32 cellular contexts compared by ENCODE assay signal in the genomic region with DNA sequence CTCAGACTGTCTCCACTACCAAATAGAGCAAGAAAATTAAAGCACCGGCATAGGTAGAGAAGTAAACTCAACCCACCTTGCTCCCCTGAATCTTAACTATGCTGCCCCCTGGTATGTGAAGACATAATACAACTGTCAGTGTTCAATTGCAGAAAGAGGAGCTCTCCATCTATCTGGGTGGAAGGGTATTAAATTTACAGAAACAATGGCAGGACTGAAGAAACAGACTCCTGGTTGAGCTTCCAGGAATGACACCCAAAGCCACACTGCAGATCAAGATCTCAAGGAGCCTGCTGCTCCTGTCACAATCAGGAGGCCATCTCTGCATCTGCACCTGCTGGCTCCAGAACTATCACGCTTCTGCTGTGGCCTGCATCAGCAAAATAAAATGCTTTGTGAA.
A peak's percentile ranks its signal among the peaks of the same experiment; 100 is the strongest.
DNase-seq lines count a peak whose midpoint lies in the region; ATAC-seq, FAIRE-seq and TF ChIP-seq lines count a peak whose summit lies in the region.
"Had no signal": no experiment of that assay in that cellular context is flagged by ENCODE, and none has a peak within 500 bp of the region (broad histone marks: within the 10 kb centered on the region; RNA-seq: fewer than 3 reads in every experiment).

No MANE protein-coding gene starts in this region.

- BruUV-seq in HepG2 (replicated peaks; lab: Mats Ljungman, UMichigan): no TSS peak

- no peak for DNase-seq in HepG2 (ENCODE audit: low spot score)
- DNase-seq in right lobe of liver: no peak
- DNase-seq in SJCRH30: peak; percentile 29 to 68
- no peak for DNase-seq in kidney
- DNase-seq in natural killer cell treated with Interleukin-12 subunit alpha and Interleukin-12 subunit beta and Interleukin-15 and Interleukin-18, amount 100 ng/mL, for 72 hours (ENCODE audit: low spot score): no peak
- DNase-seq in cortex of kidney (lab: John Stamatoyannopoulos, UW): no peak
- DNase-seq in DMS79 (lab: John Stamatoyannopoulos, UW): no peak
- DNase-seq: activated T-cell treated with anti-CD3 and anti-CD28 coated beads, Interleukin-2, amount 50 U/mL, for 72 hours; colonic mucosa; effector memory CD4-positive, alpha-beta T cell; erythroblast; glutamatergic neuron; left lung; NCI-H1092; NCI-H1930; NCI-H446; NCI-H82; stimulated activated CD4-positive, alpha-beta T cell treated with anti-CD3 and anti-CD28 coated beads, Interleukin-12 subunit alpha, Interleukin-12 subunit beta, amount 100 ng/mL, for 4 hours; stimulated activated CD4-positive, alpha-beta T cell treated with anti-CD3 and anti-CD28 coated beads, Interleukin-2, amount 100 ng/mL, for 48 hours; stomach; thyroid gland had no signal

- in situ Hi-C loops in HepG2 (cut with HindIII; ENCODE audit: extremely low pct_ligation_motif_present, low pct_unique_long_range_greater_than_20kb): no loop called here

- H3K79me2 ChIP-seq in HepG2 (ENCODE audit: insufficient read depth, low read length): no peaks in the 10 kb centered on the region

- FAIRE-seq in HepG2 (lab: Jason Lieb, UNC): no peak
- no peak for FAIRE-seq in kidney (lab: Jason Lieb, UNC)
- FAIRE-seq: G401.6, TTC549 had no signal

- TF ChIP-seq EP300 in HepG2 (IDR thresholded peaks at IDR 0.05; ENCODE audit: low read depth in 2 of 2, low read length in 2 of 2): no peak
- TF ChIP-seq EP300 in HepG2 (CRISPR knock-in tag; IDR thresholded peaks at IDR 0.05; ENCODE audit: borderline replicate concordance): no peak

- CTCF ChIA-PET in HepG2 (lab: Yijun Ruan, JAX; ENCODE audit: low intra/inter-chr PET ratio, low total read pairs): no interaction called here

- H3K27ac ChIP-seq in HepG2 (ENCODE audit: extremely low read length, insufficient read depth, low read length): no peak overlapping the region
- H3K27ac ChIP-seq in right lobe of liver: no peak overlapping the region
- no peak overlapping the region for H3K27ac ChIP-seq in SJCRH30
- H3K27ac ChIP-seq in kidney (ENCODE audit: low read depth in 2 of 2, low read length in 2 of 2): peak overlapping the region in 1 of 2 donors; percentile 49
- H3K27ac ChIP-seq: ascending aorta; BLaER1 treated with 17β-estradiol and CSF1 and Interleukin-3, amounts not matched to agents 10 nM and 100 nM; cardiac muscle cell; colonic mucosa; left lung; SK-N-MC; stomach; thyroid gland had no signal

- H2AFZ ChIP-seq in HepG2 (ENCODE audit: low read length): no peak overlapping the region

- H4K20me1 ChIP-seq in HepG2 (ENCODE audit: insufficient read depth, low read length): no peaks in the 10 kb centered on the region
- H4K20me1 ChIP-seq: BLaER1 treated with 17β-estradiol and CSF1 and Interleukin-3, amounts not matched to agents 10 nM and 100 nM had no signal

- ATAC-seq in HepG2 (no peak), right lobe of liver (no peak)
- no peak for ATAC-seq in natural killer cell treated with Interleukin-12 subunit alpha and Interleukin-12 subunit beta and Interleukin-15 and Interleukin-18, amount 100 ng/mL, for 72 hours
- ATAC-seq: activated T-cell treated with anti-CD3 and anti-CD28 coated beads, Interleukin-2, amount 50 U/mL, for 72 hours; left lung; sciatic nerve had no signal

- H3K36me3 ChIP-seq in HepG2 (replicated peaks in 1 of 2; ENCODE audit: control insufficient read depth in 1 of 2, insufficient read depth in 2 of 2, low read length in 2 of 2): no peaks in the 10 kb centered on the region
- H3K36me3 ChIP-seq in right lobe of liver: no peaks in the 10 kb centered on the region
- H3K36me3 ChIP-seq in SJCRH30: no peaks in the 10 kb centered on the region
- no peaks in the 10 kb centered on the region for H3K36me3 ChIP-seq in kidney (ENCODE audit: control insufficient read depth in 1 of 2, insufficient read depth in 2 of 2, low read length in 2 of 2)
- H3K36me3 ChIP-seq: ascending aorta; BLaER1 treated with 17β-estradiol and CSF1 and Interleukin-3, amounts not matched to agents 10 nM and 100 nM; cardiac muscle cell; colonic mucosa; left lung; stomach; thyroid gland had no signal

- H3K9me3 ChIP-seq in HepG2 (ENCODE audit: low read length) (no peaks in the 10 kb centered on the region), right lobe of liver (no peaks in the 10 kb centered on the region), SJCRH30 (replicated peaks) (no peaks in the 10 kb centered on the region), kidney (ENCODE audit: control insufficient read depth in 1 of 2, low read length in 2 of 2) (no peaks in the 10 kb centered on the region)
- H3K9me3 ChIP-seq: ascending aorta; BLaER1 treated with 17β-estradiol and CSF1 and Interleukin-3, amounts not matched to agents 10 nM and 100 nM; colonic mucosa; left lung; stomach; thyroid gland had no signal

- H3K27me3 Mint-ChIP-seq in natural killer cell treated with Interleukin-12 subunit alpha and Interleukin-12 subunit beta and Interleukin-15 and Interleukin-18, amount 100 ng/mL, for 72 hours: peaks cover 16 to 25% of the 10 kb centered on the region in 2 donors

- no peaks in the 10 kb centered on the region for H3K4me1 Mint-ChIP-seq in natural killer cell treated with Interleukin-12 subunit alpha and Interleukin-12 subunit beta and Interleukin-15 and Interleukin-18, amount 100 ng/mL, for 72 hours (ENCODE audit: low read depth in 2 of 2)
- H3K4me1 Mint-ChIP-seq: IgD-negative memory B cell, memory B cell had no signal

- TF ChIP-seq CTCF in HepG2 (CRISPR knock-in tag; IDR thresholded peaks at IDR 0.05) (peak; percentile 22; the same call in 1 of the 2 replicates), right lobe of liver (IDR thresholded peaks at IDR 0.05) (no peak), kidney (IDR thresholded peaks at IDR 0.05; ENCODE audit: borderline replicate concordance, extremely low read depth, insufficient read depth) (no peak)

- WGBS in HepG2 (ENCODE audit: low lambda C conversion rate): 91% methylated on average over 2 of the region's 2 CpGs
- WGBS in right lobe of liver (ENCODE audit: insufficient coverage, low coverage, low lambda C conversion rate, missing lambda C conversion rate): 94% methylated on average over 2 of the region's 2 CpGs

- intact Hi-C loops in HepG2 (cut with micrococcal nuclease; ENCODE audit: unreplicated experiment): loop anchor here (10.0 kb wide), 1 partner anchor 51 kb away; no protein-coding TSS in a partner anchor
- intact Hi-C loops in right lobe of liver (cut with DNase I): no loop called here
- intact Hi-C loops in kidney (cut with DNase I): no loop called here

- no peak for TF ChIP-seq POLR2A in HepG2 (IDR thresholded peaks at IDR 0.05; ENCODE audit: insufficient read depth in 1 of 2, low read depth in 2 of 2, low read length in 2 of 2)
- no peak for TF ChIP-seq POLR2A in right lobe of liver (IDR thresholded peaks at IDR 0.05)

- H3K4me2 ChIP-seq in HepG2 (ENCODE audit: low read depth, low read length): no peak overlapping the region

- H3K9ac ChIP-seq in HepG2 (ENCODE audit: insufficient read depth, low read depth, low read length) (no peak overlapping the region), kidney (ENCODE audit: low read length in 2 of 2) (no peak overlapping the region)
- H3K9ac ChIP-seq: BLaER1 treated with 17β-estradiol and CSF1 and Interleukin-3, amounts not matched to agents 10 nM and 100 nM had no signal

- H3K4me1 ChIP-seq in HepG2 (ENCODE audit: insufficient read depth, low read length): peaks cover 75% of the 10 kb centered on the region
- H3K4me1 ChIP-seq in right lobe of liver: peaks cover 0 to 4% (median 0%) of the 10 kb centered on the region in 4 donors
- H3K4me1 ChIP-seq in SJCRH30: peaks cover 21% of the 10 kb centered on the region
- peaks cover 17 to 37% of the 10 kb centered on the region in 2 donors for H3K4me1 ChIP-seq in kidney (ENCODE audit: control insufficient read depth in 1 of 2, insufficient read depth in 1 of 2, low read depth in 1 of 2, low read length in 2 of 2)
- H3K4me1 ChIP-seq: ascending aorta, colonic mucosa, left lung had no signal

- no peak overlapping the region for H3K4me3 Mint-ChIP-seq in natural killer cell treated with Interleukin-12 subunit alpha and Interleukin-12 subunit beta and Interleukin-15 and Interleukin-18, amount 100 ng/mL, for 72 hours
- H3K4me3 Mint-ChIP-seq: activated T-cell treated with anti-CD3 and anti-CD28 coated beads, Interleukin-2, amount 50 U/mL, for 72 hours; IgD-negative memory B cell; memory B cell; T-helper 1 cell treated with Interleukin-12 subunit alpha and Interleukin-12 subunit beta and Interleukin-4 antibody, amounts not matched to agents 30 μg/mL and 1 μg/mL, for 36 hours had no signal

- H3K27ac Mint-ChIP-seq in natural killer cell treated with Interleukin-12 subunit alpha and Interleukin-12 subunit beta and Interleukin-15 and Interleukin-18, amount 100 ng/mL, for 72 hours: no peak overlapping the region
- H3K27ac Mint-ChIP-seq: activated T-cell treated with anti-CD3 and anti-CD28 coated beads, Interleukin-2, amount 50 U/mL, for 72 hours; IgD-negative memory B cell; memory B cell; progenitor cell of endocrine pancreas; T-helper 1 cell treated with Interleukin-12 subunit alpha and Interleukin-12 subunit beta and Interleukin-4 antibody, amounts not matched to agents 30 μg/mL and 1 μg/mL, for 36 hours had no signal

- H3K4me3 ChIP-seq in HepG2 (replicated peaks in 1 of 3; ENCODE audit: insufficient read depth in 1 of 3, low read depth in 2 of 3, low read length in 3 of 3): no peak overlapping the region
- H3K4me3 ChIP-seq in right lobe of liver: no peak overlapping the region
- no peak overlapping the region for H3K4me3 ChIP-seq in SJCRH30
- peak overlapping the region; percentile 13 to 55 for H3K4me3 ChIP-seq in kidney (ENCODE audit: low read length in 2 of 2)
- H3K4me3 ChIP-seq: ascending aorta; BLaER1 treated with 17β-estradiol and CSF1 and Interleukin-3, amounts not matched to agents 10 nM and 100 nM; cardiac muscle cell; colonic mucosa; left lung; SK-N-MC; stomach; thyroid gland had no signal

- no peaks in the 10 kb centered on the region for H3K36me3 Mint-ChIP-seq in natural killer cell treated with Interleukin-12 subunit alpha and Interleukin-12 subunit beta and Interleukin-15 and Interleukin-18, amount 100 ng/mL, for 72 hours
- H3K36me3 Mint-ChIP-seq: IgD-negative memory B cell, memory B cell had no signal

- POLR2A ChIA-PET in HepG2 (lab: Yijun Ruan, JAX): no interaction called here

- no peak for TF ChIP-seq RAD21 in HepG2 (CRISPR knock-in tag; IDR thresholded peaks at IDR 0.05)

- H3K27me3 ChIP-seq in HepG2 (ENCODE audit: control insufficient read depth in 1 of 2, insufficient read depth in 2 of 2, low read length in 2 of 2): no peaks in the 10 kb centered on the region
- no peaks in the 10 kb centered on the region for H3K27me3 ChIP-seq in right lobe of liver
- no peaks in the 10 kb centered on the region for H3K27me3 ChIP-seq in SJCRH30
- H3K27me3 ChIP-seq: ascending aorta, cardiac muscle cell, colonic mucosa, left lung, stomach, thyroid gland had no signal

- no peaks in the 10 kb centered on the region for H3K9me3 Mint-ChIP-seq in natural killer cell treated with Interleukin-12 subunit alpha and Interleukin-12 subunit beta and Interleukin-15 and Interleukin-18, amount 100 ng/mL, for 72 hours
- H3K9me3 Mint-ChIP-seq: activated T-cell treated with anti-CD3 and anti-CD28 coated beads, Interleukin-2, amount 50 U/mL, for 72 hours; IgD-negative memory B cell; T-helper 1 cell treated with Interleukin-12 subunit alpha and Interleukin-12 subunit beta and Interleukin-4 antibody, amounts not matched to agents 30 μg/mL and 1 μg/mL, for 36 hours had no signal

TF ChIP-seq in HepG2, 621 proteins besides CTCF, POLR2A, EP300 and RAD21:
- TF ChIP-seq GLI4 (CRISPR knock-in tag; IDR thresholded peaks at IDR 0.05; ENCODE audit: borderline replicate concordance) (no peak), STAG1 (CRISPR knock-in tag; IDR thresholded peaks at IDR 0.05) (peak; percentile 43)

Comparison
In these comparisons a context has a peak if more than half of its experiments do, and no peak if none do; other contexts are left out.
1. DNase-seq: peak in SJCRH30 (2 of 2); none in HepG2 (single experiment), right lobe of liver (0 of 3), kidney (single experiment), natural killer cell treated with Interleukin-12 subunit alpha and Interleukin-12 subunit beta and Interleukin-15 and Interleukin-18, amount 100 ng/mL, for 72 hours (single experiment), cortex of kidney (single experiment) and DMS79 (single experiment).
2. H3K4me3 ChIP-seq: peak in kidney (2 of 2); none in HepG2 (0 of 3), right lobe of liver (0 of 3) and SJCRH30 (single experiment).